In the genomic region with DNA sequence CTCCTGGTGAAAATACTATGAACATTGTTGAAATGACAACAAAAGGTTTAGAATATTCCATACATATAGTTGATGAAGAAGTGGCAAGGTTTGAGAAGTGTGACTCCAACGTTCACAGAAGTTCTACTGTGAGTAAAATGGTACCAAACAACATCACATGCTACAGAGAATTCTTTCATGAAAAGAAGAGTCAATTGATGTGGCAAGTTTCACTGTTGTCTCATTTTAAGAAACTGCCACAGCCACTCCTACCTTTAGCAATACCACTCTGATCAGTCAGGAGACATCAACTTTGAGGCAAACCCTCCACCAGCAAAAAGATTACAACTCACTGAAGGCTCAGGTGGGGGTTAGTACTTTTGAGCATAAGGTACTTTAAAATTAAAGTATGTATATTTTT, we compare ENCODE assay signal across 28 cellular contexts.
"Had no signal": no experiment of that assay in that cellular context is flagged by ENCODE, and none has a peak within 500 bp of the region (broad histone marks: within the 10 kb centered on the region; RNA-seq: fewer than 3 reads in every experiment).

No MANE protein-coding gene starts in this region.

- H3K4me3 Mint-ChIP-seq: immature natural killer cell; naive thymus-derived CD8-positive, alpha-beta T cell; nephron; neural crest cell had no signal

- H3K4me1 Mint-ChIP-seq: immature natural killer cell; naive thymus-derived CD8-positive, alpha-beta T cell; nephron; neural crest cell had no signal

- H3K36me3 Mint-ChIP-seq: immature natural killer cell had no signal

- H3K27ac Mint-ChIP-seq: immature natural killer cell; naive thymus-derived CD8-positive, alpha-beta T cell; nephron had no signal

- FAIRE-seq: islet of Langerhans, kidney, pancreas had no signal

- DNase-seq: hypothalamus; immature natural killer cell; kidney; left colon; left lung; lower lobe of right lung; mammary epithelial cell; mesenchymal stem cell; naive thymus-derived CD8-positive, alpha-beta T cell; nucleus accumbens; pancreas; posterior cingulate gyrus; retina; right cardiac atrium; stimulated activated CD4-positive, alpha-beta T cell treated with anti-CD3 and anti-CD28 coated beads, Interleukin-12 subunit alpha, Interleukin-12 subunit beta, amount 100 ng/mL, for 4 hours; stimulated activated CD4-positive, alpha-beta T cell treated with anti-CD3 and anti-CD28 coated beads, Interleukin-15, amount 100 ng/mL, for 24 hours; stimulated activated CD4-positive, alpha-beta T cell treated with anti-CD3 and anti-CD28 coated beads, Interleukin-2, amount 100 ng/mL, for 24 hours; stimulated activated CD4-positive, alpha-beta T cell treated with anti-CD3 and anti-CD28 coated beads, Interleukin-4, amount 100 ng/mL, for 1 hour; stimulated activated naive CD4-positive, alpha-beta T cell; stomach; testis; thyroid gland; transverse colon; upper lobe of left lung had no signal

- ATAC-seq: left colon; left lung; lower lobe of right lung; naive thymus-derived CD8-positive, alpha-beta T cell; pancreas; right cardiac atrium; sciatic nerve had no signal
